ENCODE assay signal across 8 cellular contexts in the genomic region with DNA sequence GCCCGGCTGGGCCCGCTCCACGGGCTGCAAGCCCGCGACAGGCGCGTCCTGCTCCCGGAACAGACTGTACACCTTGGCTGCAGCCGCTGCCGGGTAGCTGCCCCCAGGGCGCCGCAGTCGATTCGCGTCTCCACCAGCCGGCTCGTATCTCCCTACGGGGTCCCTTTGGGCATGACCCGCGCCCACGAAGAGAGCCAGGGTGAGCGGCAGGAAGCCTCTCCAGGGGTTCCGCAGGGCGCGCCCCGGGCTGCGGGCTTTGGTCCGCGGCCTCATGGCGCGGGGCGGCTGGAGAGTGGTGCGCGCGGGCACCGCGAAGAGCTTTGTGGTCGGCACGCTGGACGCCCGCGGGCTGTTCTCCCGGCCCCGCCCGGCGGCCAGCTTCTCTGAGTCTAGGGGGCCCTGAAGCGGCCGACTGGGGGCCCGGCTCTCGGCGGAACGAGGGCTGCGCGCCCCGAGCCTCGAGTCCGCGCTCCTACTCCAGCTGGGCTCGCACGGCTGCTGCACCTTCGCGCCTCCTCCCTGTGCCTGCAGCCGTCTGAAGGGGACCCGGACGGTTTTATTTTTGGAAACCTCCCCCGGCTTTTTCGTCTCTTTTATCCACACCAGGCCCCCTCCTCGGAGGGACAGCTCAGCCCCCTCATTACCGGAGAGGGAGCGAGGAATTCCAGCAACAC. TPM values are rescaled to one million over a fixed set of nuclear protein-coding genes. Genes with fewer than 3 reads are reported as not detected.
DNase-seq lines count a peak whose midpoint lies in the region; ATAC-seq and TF ChIP-seq lines count a peak whose summit lies in the region.

TSS of gene LTBP2 (minus strand) at position 566 of the 674 bp plus-strand sequence. CDS start at position 273, 293 bp downstream.

- no peak for TF ChIP-seq CTCF in neural cell (IDR thresholded peaks at IDR 0.05; ENCODE audit: poor library complexity, severe bottlenecking)

- no peaks in the 10 kb centered on the region for H4K20me1 ChIP-seq in neural cell (ENCODE audit: insufficient read depth)

- H3K4me2 ChIP-seq in neural cell (ENCODE audit: low read length), result no peak within 1 kb of the TSS

- peaks cover 24% of the 10 kb centered on the region for H3K4me1 Mint-ChIP-seq in activated CD4-positive, alpha-beta T cell treated with anti-CD3 and anti-CD28 coated beads, Interleukin-2, amount 10 ng/mL, durations not matched to agents 24 days and 14 days

- H3K27me3 ChIP-seq in neural cell (ENCODE audit: insufficient read depth, low read depth, low read length), result peaks cover 43% of the 10 kb centered on the region

- H3K9ac ChIP-seq in neural cell (ENCODE audit: low read length), result peak within 1 kb of the TSS; percentile 36

- intact Hi-C loops in activated CD4-positive, alpha-beta T cell treated with anti-CD3 and anti-CD28 coated beads, Interleukin-2, amount 10 ng/mL, durations not matched to agents 24 days and 14 days (cut with micrococcal nuclease), result loop anchor here (5.0 kb wide), 3 partner anchors 100 to 250 kb away; partner anchors contain the start of genes AREL1, FCF1, ISCA2 and NPC2

- H3K27ac ChIP-seq in neural cell (ENCODE audit: low read length), result no peak within 1 kb of the TSS
- no peak within 1 kb of the TSS for H3K27ac ChIP-seq in substantia nigra (ENCODE audit: low read depth, low read length, poor library complexity, severe bottlenecking)

- H3K4me3 ChIP-seq in neural cell (ENCODE audit: low read length), result peak within 1 kb of the TSS; percentile 67

- peaks cover 48% of the 10 kb centered on the region for H3K27me3 Mint-ChIP-seq in activated CD4-positive, alpha-beta T cell treated with anti-CD3 and anti-CD28 coated beads, Interleukin-2, amount 10 ng/mL, durations not matched to agents 24 days and 14 days

- no peaks in the 10 kb centered on the region for H3F3A ChIP-seq in neural cell (ENCODE audit: insufficient read depth, low read length, poor library complexity, severe bottlenecking)

- peak within 1 kb of the TSS; percentile 79 for H3K4me3 Mint-ChIP-seq in activated CD4-positive, alpha-beta T cell treated with anti-CD3 and anti-CD28 coated beads, Interleukin-2, amount 10 ng/mL, durations not matched to agents 24 days and 14 days

- TF ChIP-seq EP300 in neural cell (conservative IDR thresholded peaks at IDR 0.05; ENCODE audit: poor library complexity, severe bottlenecking), result no peak

- ATAC-seq in HG02763 (IDR thresholded peaks at IDR 0.05; ENCODE audit: unreplicated experiment) (no peak), GM21360 (IDR thresholded peaks at IDR 0.05; ENCODE audit: unreplicated experiment) (no peak)

- no peak within 1 kb of the TSS for H3K27ac Mint-ChIP-seq in activated CD4-positive, alpha-beta T cell treated with anti-CD3 and anti-CD28 coated beads, Interleukin-2, amount 10 ng/mL, durations not matched to agents 24 days and 14 days

- peak; percentile 73 for DNase-seq in activated CD4-positive, alpha-beta T cell treated with anti-CD3 and anti-CD28 coated beads, Interleukin-2, amount 10 ng/mL, durations not matched to agents 24 days and 14 days
- DNase-seq in activated CD4-positive, alpha-beta T cell treated with anti-CD3 and anti-CD28 coated beads for 1 hour, result no peak
- DNase-seq in activated CD4-positive, alpha-beta T cell treated with anti-CD3 and anti-CD28 coated beads, Interleukin-2, amount 50 U/mL, for 48 hours, result peak; percentile 23 to 24
- DNase-seq in fibroblast of gingiva (ENCODE audit: low read depth) (peak; percentile 37), substantia nigra (lab: John Stamatoyannopoulos, UW) (no peak)

- no peaks in the 10 kb centered on the region for H3K36me3 ChIP-seq in neural cell (ENCODE audit: insufficient read depth, low read length)

- no peaks in the 10 kb centered on the region for H3K9me3 Mint-ChIP-seq in activated CD4-positive, alpha-beta T cell treated with anti-CD3 and anti-CD28 coated beads, Interleukin-2, amount 10 ng/mL, durations not matched to agents 24 days and 14 days

- no peaks in the 10 kb centered on the region for H3K9me2 ChIP-seq in neural cell (ENCODE audit: insufficient read depth, low read length)

- TF ChIP-seq RAD21 in neural cell (conservative IDR thresholded peaks at IDR 0.05), result no peak

- H3K79me2 ChIP-seq in neural cell (replicated peaks; ENCODE audit: insufficient read depth, low read length), result no peaks in the 10 kb centered on the region

- no peak within 1 kb of the TSS for H2AFZ ChIP-seq in neural cell (ENCODE audit: low read depth, low read length)

- no peaks in the 10 kb centered on the region for H3K36me3 Mint-ChIP-seq in activated CD4-positive, alpha-beta T cell treated with anti-CD3 and anti-CD28 coated beads, Interleukin-2, amount 10 ng/mL, durations not matched to agents 24 days and 14 days (ENCODE audit: low read depth)

- H3K9me3 ChIP-seq in neural cell (ENCODE audit: low read length), result no peaks in the 10 kb centered on the region

TF ChIP-seq in neural cell, 6 proteins besides CTCF, POLR2A, EP300 and RAD21:
- TF ChIP-seq EZH2 (IDR thresholded peaks at IDR 0.05; ENCODE audit: borderline replicate concordance, insufficient read depth, low read length, poor library complexity, severe bottlenecking) (no peak), SMC3 (conservative IDR thresholded peaks at IDR 0.05; ENCODE audit: poor library complexity) (no peak), TAF1 (IDR thresholded peaks at IDR 0.05; ENCODE audit: low read depth) (no peak), MXI1 (conservative IDR thresholded peaks at IDR 0.05; ENCODE audit: poor library complexity, severe bottlenecking) (no peak), REST (IDR thresholded peaks at IDR 0.05; ENCODE audit: borderline replicate concordance) (no peak), POLR2AphosphoS5 (IDR thresholded peaks at IDR 0.05) (no peak)
TF ChIP-seq in neural cell: peak in this region for 0.

RNA-seq across cellular contexts. Expression of gene LTBP2, which starts in this region (rescaled TPM):
- total RNA-seq in activated CD4-positive, alpha-beta T cell treated with anti-CD3 and anti-CD28 coated beads, Interleukin-2, amount 10 ng/mL, durations not matched to agents 24 days and 14 days, result 0.05 TPM in 1 of 2 replicates, not detected in the other
- polyA plus RNA-seq in neural cell, result 0.33 and 0.44 TPM in 2 replicates
- polyA minus RNA-seq in neural cell, result 0.46 and 0.73 TPM in 2 replicates

Comparison
In these comparisons a context has a peak if more than half of its experiments do, and no peak if none do; other contexts are left out.
1. DNase-seq: peak in activated CD4-positive, alpha-beta T cell treated with anti-CD3 and anti-CD28 coated beads, Interleukin-2, amount 50 U/mL, for 48 hours (2 of 2) and fibroblast of gingiva (single experiment); none in activated CD4-positive, alpha-beta T cell treated with anti-CD3 and anti-CD28 coated beads for 1 hour (single experiment) and substantia nigra (0 of 49).
2. Peak in DNase-seq in activated CD4-positive, alpha-beta T cell treated with anti-CD3 and anti-CD28 coated beads, Interleukin-2, amount 10 ng/mL, durations not matched to agents 24 days and 14 days; RNA of the gene not detected or under 1 TPM.